Comparison of ENCODE assay signal across 22 cellular contexts in the genomic region with DNA sequence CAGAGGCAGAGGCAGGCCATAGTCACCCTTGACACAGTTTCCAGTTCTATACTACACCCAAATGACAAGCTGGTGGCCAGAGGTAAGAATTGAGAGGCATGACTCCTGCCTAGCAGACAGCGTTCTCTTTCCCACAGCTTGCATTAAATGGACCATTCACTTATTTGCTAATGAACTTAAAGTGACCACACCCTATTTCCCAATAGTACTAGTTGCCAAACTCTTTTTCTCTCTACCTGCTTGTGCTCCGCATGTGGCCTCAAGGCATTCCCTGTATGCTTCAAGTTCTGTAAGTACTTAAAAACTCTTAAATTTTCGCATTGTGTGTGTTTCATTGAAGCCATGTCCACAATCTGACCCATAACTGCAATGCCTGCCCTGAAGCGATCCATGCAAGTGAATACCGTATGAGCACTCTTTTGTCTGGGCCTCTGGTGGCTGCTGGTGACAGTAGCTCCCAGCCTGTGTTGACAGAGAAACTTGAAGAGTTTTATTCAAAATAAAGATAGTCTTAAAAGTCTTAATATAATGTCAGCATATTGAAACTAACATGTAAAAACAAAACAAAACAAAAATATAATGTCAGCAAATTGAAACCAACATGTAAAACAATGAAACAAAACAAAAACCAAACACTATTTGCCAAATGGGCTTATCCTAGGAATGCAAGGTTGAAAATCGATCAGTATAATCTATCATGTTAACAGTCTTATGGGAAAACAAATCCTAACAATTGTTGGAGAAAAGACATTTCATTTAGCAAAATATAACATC.
DNase-seq lines count a peak whose midpoint lies in the region; ATAC-seq and TF ChIP-seq lines count a peak whose summit lies in the region.
"Had no signal": no experiment of that assay in that cellular context is flagged by ENCODE, and none has a peak within 500 bp of the region (broad histone marks: within the 10 kb centered on the region; RNA-seq: fewer than 3 reads in every experiment).

No MANE protein-coding gene starts in this region.

- H3K36me3 Mint-ChIP-seq in glutamatergic neuron (ENCODE audit: unreplicated experiment) = no peaks in the 10 kb centered on the region
- H3K36me3 Mint-ChIP-seq in progenitor cell of endocrine pancreas (ENCODE audit: insufficient read depth) = peaks cover 18% of the 10 kb centered on the region

- peaks cover 18% of the 10 kb centered on the region for H3K4me1 Mint-ChIP-seq in glutamatergic neuron (ENCODE audit: low read depth, unreplicated experiment)
- H3K4me1 Mint-ChIP-seq in progenitor cell of endocrine pancreas (ENCODE audit: low read depth) = peaks cover 42% of the 10 kb centered on the region

- H3K27me3 Mint-ChIP-seq in glutamatergic neuron (ENCODE audit: unreplicated experiment) (peaks cover 4% of the 10 kb centered on the region), progenitor cell of endocrine pancreas (no peaks in the 10 kb centered on the region)
- H3K27me3 Mint-ChIP-seq: brain; dendritic cell treated with granulocyte-macrophage colony-stimulating factor and Interleukin-4, amounts not matched to agents 40 ng/mL and 50 ng/mL, for 4 days; stimulated activated naive B cell treated with anti-CD40 and anti-IgM and Interleukin-4, amounts not matched to agents 10 μg/mL and 1 μg/mL and 100 μg/mL, for 72 hours had no signal

- H3K4me3 Mint-ChIP-seq in glutamatergic neuron (ENCODE audit: unreplicated experiment) (no peak overlapping the region), progenitor cell of endocrine pancreas (ENCODE audit: low read depth) (peak overlapping the region; percentile 46)
- H3K4me3 Mint-ChIP-seq: activated CD8-positive, alpha-beta T cell treated with anti-CD3 and anti-CD28 coated beads, Interleukin-2, amount 10 ng/mL, durations not matched to agents 7 days and 5 days; dendritic cell treated with granulocyte-macrophage colony-stimulating factor and Interleukin-4, amounts not matched to agents 40 ng/mL and 50 ng/mL, for 4 days; neural crest cell; stimulated activated naive B cell treated with anti-CD40 and anti-IgM and Interleukin-4, amounts not matched to agents 10 μg/mL and 1 μg/mL and 100 μg/mL, for 72 hours; T-helper 2 cell treated with Interferon-gamma antibody and Interleukin-4, amounts not matched to agents 5 μg/mL and 100 μg/mL, for 36 hours had no signal

- ATAC-seq in RWPE2 (ENCODE audit: low read depth) (peak; percentile 25; the same call in 1 of the 3 replicates), HG03457 (IDR thresholded peaks at IDR 0.05; ENCODE audit: unreplicated experiment) (no peak)
- ATAC-seq: activated CD8-positive, alpha-beta T cell treated with anti-CD3 and anti-CD28 coated beads, Interleukin-2, amount 10 ng/mL, durations not matched to agents 7 days and 5 days; activated naive CD4-positive, alpha-beta T cell treated with anti-CD3 and anti-CD28 coated beads, Interleukin-2, amount 50 U/mL, for 72 hours; stimulated activated naive B cell treated with anti-CD40 and anti-IgM and Interleukin-4, amounts not matched to agents 10 μg/mL and 1 μg/mL and 100 μg/mL, for 72 hours had no signal

- H3K27ac ChIP-seq in RWPE2 (ENCODE audit: poor library complexity, severe bottlenecking) = no peak overlapping the region
- H3K27ac ChIP-seq: HL-60, SJSA1 had no signal

- H3K4me3 ChIP-seq in RWPE2 (ENCODE audit: severe bottlenecking) = no peak overlapping the region
- H3K4me3 ChIP-seq: SJSA1 had no signal

- H3K9me3 ChIP-seq in RWPE2 (ENCODE audit: severe bottlenecking) = no peaks in the 10 kb centered on the region
- H3K9me3 ChIP-seq: SJSA1 had no signal

- peak overlapping the region; percentile 43 for H3K27ac Mint-ChIP-seq in glutamatergic neuron (ENCODE audit: unreplicated experiment)
- peak overlapping the region; percentile 96 for H3K27ac Mint-ChIP-seq in progenitor cell of endocrine pancreas
- H3K27ac Mint-ChIP-seq: activated CD8-positive, alpha-beta T cell treated with anti-CD3 and anti-CD28 coated beads, Interleukin-2, amount 10 ng/mL, durations not matched to agents 7 days and 5 days; activated naive CD4-positive, alpha-beta T cell treated with anti-CD3 and anti-CD28 coated beads, Interleukin-2, amount 50 U/mL, for 72 hours; dendritic cell treated with granulocyte-macrophage colony-stimulating factor and Interleukin-4, amounts not matched to agents 40 ng/mL and 50 ng/mL, for 4 days; stimulated activated naive B cell treated with anti-CD40 and anti-IgM and Interleukin-4, amounts not matched to agents 10 μg/mL and 1 μg/mL and 100 μg/mL, for 72 hours; T-helper 2 cell treated with Interferon-gamma antibody and Interleukin-4, amounts not matched to agents 5 μg/mL and 100 μg/mL, for 36 hours had no signal

- peak; percentile 13 for DNase-seq in ELF-1 (ENCODE audit: low read depth, low spot score)
- DNase-seq in RWPE2 (ENCODE audit: low spot score) = no peak
- DNase-seq in glutamatergic neuron = no peak
- DNase-seq in progenitor cell of endocrine pancreas (ENCODE audit: low spot score, unreplicated experiment) = no peak
- DNase-seq in GM19240 (ENCODE audit: insufficient read length, low spot score) = no peak
- no peak for DNase-seq in stimulated activated CD4-positive, alpha-beta T cell treated with anti-CD3 and anti-CD28 coated beads, Interleukin-1b, Interleukin-23, amount 100 ng/mL, for 48 hours
- DNase-seq: activated CD4-positive, CD25-positive, alpha-beta regulatory T cell; activated CD8-positive, alpha-beta T cell treated with anti-CD3 and anti-CD28 coated beads, Interleukin-2, amount 10 ng/mL, durations not matched to agents 7 days and 5 days; activated T-cell treated with anti-CD3 and anti-CD28 coated beads, Interleukin-2, amount 50 U/mL, for 48 hours; KBM-7; NCI-H2081; NCI-H510A treated with DMSO at 0.1 percent for 48 hours; OCI-M1; stimulated activated naive B cell treated with anti-CD40 and anti-IgM and Interleukin-4, amounts not matched to agents 10 μg/mL and 1 μg/mL and 100 μg/mL, for 72 hours had no signal

- H3K9me3 Mint-ChIP-seq in glutamatergic neuron (ENCODE audit: unreplicated experiment) (peaks cover 4% of the 10 kb centered on the region), progenitor cell of endocrine pancreas (ENCODE audit: low read depth) (peaks cover 11% of the 10 kb centered on the region)
- H3K9me3 Mint-ChIP-seq: dendritic cell treated with granulocyte-macrophage colony-stimulating factor and Interleukin-4, amounts not matched to agents 40 ng/mL and 50 ng/mL, for 4 days had no signal

- H3K36me3 ChIP-seq in RWPE2 (ENCODE audit: low read depth) = no peaks in the 10 kb centered on the region
- H3K36me3 ChIP-seq: SJSA1 had no signal

- no peaks in the 10 kb centered on the region for H3K27me3 ChIP-seq in RWPE2 (ENCODE audit: insufficient read depth, poor library complexity, severe bottlenecking)
- H3K27me3 ChIP-seq: SJSA1 had no signal

- TF ChIP-seq CTCF in RWPE2 (IDR thresholded peaks at IDR 0.05; ENCODE audit: poor library complexity, severe bottlenecking) (no peak), glutamatergic neuron (IDR thresholded peaks at IDR 0.05; ENCODE audit: partially characterized antibody, unreplicated experiment) (no peak), progenitor cell of endocrine pancreas (IDR thresholded peaks at IDR 0.05; ENCODE audit: unreplicated experiment) (no peak)

- peaks cover 4% of the 10 kb centered on the region for H3K4me1 ChIP-seq in RWPE2 (ENCODE audit: insufficient read depth, poor library complexity, severe bottlenecking)
